17 cellular contexts compared by ENCODE assay signal in genomic region chr6:149015224-149015876, GRCh38.
DNase-seq lines count a peak whose midpoint lies in the region; ATAC-seq and TF ChIP-seq lines count a peak whose summit lies in the region.
"Had no signal": no experiment of that assay in that cellular context is flagged by ENCODE, and none has a peak within 500 bp of the region (broad histone marks: within the 10 kb centered on the region; RNA-seq: fewer than 3 reads in every experiment).

No MANE protein-coding gene starts in this region.

- peak; percentile 29 for ATAC-seq in omental fat pad (ENCODE audit: low FRiP score)
- ATAC-seq in HG02970 (IDR thresholded peaks at IDR 0.05; ENCODE audit: low FRiP score, unreplicated experiment): no peak
- no peak for ATAC-seq in natural killer cell
- no peak for ATAC-seq in GM18870 (IDR thresholded peaks at IDR 0.05; ENCODE audit: unreplicated experiment)
- ATAC-seq: gastroesophageal sphincter; stimulated activated memory B cell treated with anti-CD40 and anti-IgM and Interleukin-4, amounts not matched to agents 10 μg/mL and 1 μg/mL and 100 μg/mL, for 72 hours had no signal

- intact Hi-C loops in natural killer cell (cut with micrococcal nuclease): no loop called here

- H3K4me3 Mint-ChIP-seq in endothelial cell (ENCODE audit: unreplicated experiment) (no peak overlapping the region), natural killer cell (no peak overlapping the region)
- H3K4me3 Mint-ChIP-seq: activated naive CD8-positive, alpha-beta T cell treated with anti-CD3 and anti-CD28 coated beads, Interleukin-2, amount 10 ng/mL, durations not matched to agents 7 days and 5 days; CD14-positive monocyte; stimulated activated memory B cell treated with anti-CD40 and anti-IgM and Interleukin-4, amounts not matched to agents 10 μg/mL and 1 μg/mL and 100 μg/mL, for 72 hours had no signal

- DNase-seq in EL: peak; percentile 68
- no peak for DNase-seq in RWPE1 (ENCODE audit: low spot score)
- DNase-seq in endothelial cell (ENCODE audit: low spot score): no peak
- no peak for DNase-seq in omental fat pad (ENCODE audit: low spot score)
- DNase-seq in iPS-NIHi7 (ENCODE audit: extremely low spot score): no peak
- no peak for DNase-seq in natural killer cell
- DNase-seq: activated naive CD8-positive, alpha-beta T cell treated with anti-CD3 and anti-CD28 coated beads, Interleukin-2, amount 10 ng/mL, durations not matched to agents 7 days and 5 days; activated T-cell treated with anti-CD3 and anti-CD28 coated beads for 4 hours; NCI-H2171; retina; stimulated activated CD4-positive, alpha-beta T cell treated with anti-CD3 and anti-CD28 coated beads, Interleukin-4, amount 100 ng/mL, for 24 hours had no signal

- POLR2A ChIA-PET in RWPE1 (lab: Yijun Ruan, JAX; ENCODE audit: low non-redundant PET): no interaction called here

- no peak for TF ChIP-seq CTCF in RWPE1 (conservative IDR thresholded peaks at IDR 0.05; ENCODE audit: low read depth)
- TF ChIP-seq CTCF in endothelial cell (IDR thresholded peaks at IDR 0.05; ENCODE audit: unreplicated experiment): no peak
- TF ChIP-seq CTCF in omental fat pad (IDR thresholded peaks at IDR 0.05): no peak
- TF ChIP-seq CTCF in natural killer cell (IDR thresholded peaks at IDR 0.05): no peak

- H3K27ac Mint-ChIP-seq in endothelial cell (ENCODE audit: unreplicated experiment): peak overlapping the region; percentile 15
- peak overlapping the region in 1 of 2 donors; percentile 75 for H3K27ac Mint-ChIP-seq in natural killer cell
- H3K27ac Mint-ChIP-seq: activated naive CD8-positive, alpha-beta T cell treated with anti-CD3 and anti-CD28 coated beads, Interleukin-2, amount 10 ng/mL, durations not matched to agents 7 days and 5 days; CD14-positive monocyte; stimulated activated memory B cell treated with anti-CD40 and anti-IgM and Interleukin-4, amounts not matched to agents 10 μg/mL and 1 μg/mL and 100 μg/mL, for 72 hours had no signal

- peak overlapping the region; percentile 90 for H3K27ac ChIP-seq in RWPE1
- H3K27ac ChIP-seq: gastroesophageal sphincter, vagina had no signal

- CTCF ChIA-PET in RWPE1 (lab: Yijun Ruan, JAX): interaction anchor here (0.8 kb wide), 1 partner anchor 13 kb away, joined by 3 read pairs; no protein-coding TSS in a partner anchor

- H3K27me3 Mint-ChIP-seq in endothelial cell (ENCODE audit: unreplicated experiment): no peaks in the 10 kb centered on the region
- H3K27me3 Mint-ChIP-seq in natural killer cell (ENCODE audit: low read depth in 2 of 2): no peaks in the 10 kb centered on the region
- H3K27me3 Mint-ChIP-seq: stimulated activated memory B cell treated with anti-CD40 and anti-IgM and Interleukin-4, amounts not matched to agents 10 μg/mL and 1 μg/mL and 100 μg/mL, for 72 hours had no signal

- H3K4me1 Mint-ChIP-seq in endothelial cell (ENCODE audit: unreplicated experiment): peaks cover 20% of the 10 kb centered on the region
- peaks cover 15% of the 10 kb centered on the region in 2 donors for H3K4me1 Mint-ChIP-seq in natural killer cell
- H3K4me1 Mint-ChIP-seq: activated naive CD8-positive, alpha-beta T cell treated with anti-CD3 and anti-CD28 coated beads, Interleukin-2, amount 10 ng/mL, durations not matched to agents 7 days and 5 days; stimulated activated memory B cell treated with anti-CD40 and anti-IgM and Interleukin-4, amounts not matched to agents 10 μg/mL and 1 μg/mL and 100 μg/mL, for 72 hours had no signal

- H3K9me3 Mint-ChIP-seq in endothelial cell (ENCODE audit: unreplicated experiment) (no peaks in the 10 kb centered on the region), natural killer cell (no peaks in the 10 kb centered on the region)
- H3K9me3 Mint-ChIP-seq: activated naive CD8-positive, alpha-beta T cell treated with anti-CD3 and anti-CD28 coated beads, Interleukin-2, amount 10 ng/mL, durations not matched to agents 7 days and 5 days; stimulated activated memory B cell treated with anti-CD40 and anti-IgM and Interleukin-4, amounts not matched to agents 10 μg/mL and 1 μg/mL and 100 μg/mL, for 72 hours had no signal

- H3K36me3 Mint-ChIP-seq in endothelial cell (ENCODE audit: low read depth, unreplicated experiment): peaks cover 11% of the 10 kb centered on the region
- peaks cover under 1% of the 10 kb centered on the region for H3K36me3 Mint-ChIP-seq in natural killer cell
- H3K36me3 Mint-ChIP-seq: activated naive CD8-positive, alpha-beta T cell treated with anti-CD3 and anti-CD28 coated beads, Interleukin-2, amount 10 ng/mL, durations not matched to agents 7 days and 5 days; CD14-positive monocyte had no signal
